In the genomic region with DNA sequence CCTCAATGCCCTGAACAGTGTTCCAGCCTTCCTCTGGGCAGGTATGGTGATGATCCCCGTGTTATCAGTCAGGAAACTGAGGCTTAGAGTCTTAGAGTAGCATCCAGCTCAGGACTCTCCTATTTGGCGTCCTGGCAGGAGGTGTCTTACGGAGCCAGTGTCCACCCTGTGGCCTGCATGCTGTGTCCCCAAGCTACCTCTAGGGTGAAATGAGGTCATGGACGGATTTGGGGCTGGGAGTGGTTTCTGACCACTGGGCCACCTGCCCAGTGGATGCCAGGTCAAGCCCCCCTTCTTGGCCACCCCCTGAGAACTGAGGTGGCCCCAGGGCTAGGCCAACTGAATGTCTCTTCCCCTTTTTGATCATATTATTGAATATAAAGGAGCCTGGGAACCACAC, we compare ENCODE assay signal across 1 cellular context.
TF ChIP-seq lines count a peak whose summit lies in the region.

No MANE protein-coding gene starts in this region.

TF ChIP-seq in GM23338, 12 proteins besides CTCF, POLR2A, EP300 and RAD21:
- no peak for TF ChIP-seq EZH2 (IDR thresholded peaks at IDR 0.05; ENCODE audit: low read depth, unreplicated experiment)
- TF ChIP-seq CREB1 (CRISPR knock-in tag; IDR thresholded peaks at IDR 0.05; ENCODE audit: low read depth), result no peak
- no peak for TF ChIP-seq EZH2phosphoT487 (IDR thresholded peaks at IDR 0.05; ENCODE audit: unreplicated experiment)
- TF ChIP-seq POLR2AphosphoS5 (IDR thresholded peaks at IDR 0.05; ENCODE audit: low read depth), result no peak
- TF ChIP-seq, protein P1, sequence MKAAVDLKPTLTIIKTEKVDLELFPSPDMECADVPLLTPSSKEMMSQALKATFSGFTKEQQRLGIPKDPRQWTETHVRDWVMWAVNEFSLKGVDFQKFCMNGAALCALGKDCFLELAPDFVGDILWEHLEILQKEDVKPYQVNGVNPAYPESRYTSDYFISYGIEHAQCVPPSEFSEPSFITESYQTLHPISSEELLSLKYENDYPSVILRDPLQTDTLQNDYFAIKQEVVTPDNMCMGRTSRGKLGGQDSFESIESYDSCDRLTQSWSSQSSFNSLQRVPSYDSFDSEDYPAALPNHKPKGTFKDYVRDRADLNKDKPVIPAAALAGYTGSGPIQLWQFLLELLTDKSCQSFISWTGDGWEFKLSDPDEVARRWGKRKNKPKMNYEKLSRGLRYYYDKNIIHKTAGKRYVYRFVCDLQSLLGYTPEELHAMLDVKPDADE (IDR thresholded peaks at IDR 0.05), result no peak
- no peak for TF ChIP-seq NANOG (IDR thresholded peaks at IDR 0.05; ENCODE audit: borderline replicate concordance)
- no peak for TF ChIP-seq JUNB (IDR thresholded peaks at IDR 0.05; ENCODE audit: unreplicated experiment)
- TF ChIP-seq, protein P2, sequence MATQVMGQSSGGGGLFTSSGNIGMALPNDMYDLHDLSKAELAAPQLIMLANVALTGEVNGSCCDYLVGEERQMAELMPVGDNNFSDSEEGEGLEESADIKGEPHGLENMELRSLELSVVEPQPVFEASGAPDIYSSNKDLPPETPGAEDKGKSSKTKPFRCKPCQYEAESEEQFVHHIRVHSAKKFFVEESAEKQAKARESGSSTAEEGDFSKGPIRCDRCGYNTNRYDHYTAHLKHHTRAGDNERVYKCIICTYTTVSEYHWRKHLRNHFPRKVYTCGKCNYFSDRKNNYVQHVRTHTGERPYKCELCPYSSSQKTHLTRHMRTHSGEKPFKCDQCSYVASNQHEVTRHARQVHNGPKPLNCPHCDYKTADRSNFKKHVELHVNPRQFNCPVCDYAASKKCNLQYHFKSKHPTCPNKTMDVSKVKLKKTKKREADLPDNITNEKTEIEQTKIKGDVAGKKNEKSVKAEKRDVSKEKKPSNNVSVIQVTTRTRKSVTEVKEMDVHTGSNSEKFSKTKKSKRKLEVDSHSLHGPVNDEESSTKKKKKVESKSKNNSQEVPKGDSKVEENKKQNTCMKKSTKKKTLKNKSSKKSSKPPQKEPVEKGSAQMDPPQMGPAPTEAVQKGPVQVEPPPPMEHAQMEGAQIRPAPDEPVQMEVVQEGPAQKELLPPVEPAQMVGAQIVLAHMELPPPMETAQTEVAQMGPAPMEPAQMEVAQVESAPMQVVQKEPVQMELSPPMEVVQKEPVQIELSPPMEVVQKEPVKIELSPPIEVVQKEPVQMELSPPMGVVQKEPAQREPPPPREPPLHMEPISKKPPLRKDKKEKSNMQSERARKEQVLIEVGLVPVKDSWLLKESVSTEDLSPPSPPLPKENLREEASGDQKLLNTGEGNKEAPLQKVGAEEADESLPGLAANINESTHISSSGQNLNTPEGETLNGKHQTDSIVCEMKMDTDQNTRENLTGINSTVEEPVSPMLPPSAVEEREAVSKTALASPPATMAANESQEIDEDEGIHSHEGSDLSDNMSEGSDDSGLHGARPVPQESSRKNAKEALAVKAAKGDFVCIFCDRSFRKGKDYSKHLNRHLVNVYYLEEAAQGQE (IDR thresholded peaks at IDR 0.05; ENCODE audit: unreplicated experiment), result no peak
- TF ChIP-seq STAT1 (IDR thresholded peaks at IDR 0.05; ENCODE audit: unreplicated experiment), result no peak
- no peak for TF ChIP-seq ZNF114 (CRISPR knock-in tag; IDR thresholded peaks at IDR 0.05)
- TF ChIP-seq, protein P3, sequence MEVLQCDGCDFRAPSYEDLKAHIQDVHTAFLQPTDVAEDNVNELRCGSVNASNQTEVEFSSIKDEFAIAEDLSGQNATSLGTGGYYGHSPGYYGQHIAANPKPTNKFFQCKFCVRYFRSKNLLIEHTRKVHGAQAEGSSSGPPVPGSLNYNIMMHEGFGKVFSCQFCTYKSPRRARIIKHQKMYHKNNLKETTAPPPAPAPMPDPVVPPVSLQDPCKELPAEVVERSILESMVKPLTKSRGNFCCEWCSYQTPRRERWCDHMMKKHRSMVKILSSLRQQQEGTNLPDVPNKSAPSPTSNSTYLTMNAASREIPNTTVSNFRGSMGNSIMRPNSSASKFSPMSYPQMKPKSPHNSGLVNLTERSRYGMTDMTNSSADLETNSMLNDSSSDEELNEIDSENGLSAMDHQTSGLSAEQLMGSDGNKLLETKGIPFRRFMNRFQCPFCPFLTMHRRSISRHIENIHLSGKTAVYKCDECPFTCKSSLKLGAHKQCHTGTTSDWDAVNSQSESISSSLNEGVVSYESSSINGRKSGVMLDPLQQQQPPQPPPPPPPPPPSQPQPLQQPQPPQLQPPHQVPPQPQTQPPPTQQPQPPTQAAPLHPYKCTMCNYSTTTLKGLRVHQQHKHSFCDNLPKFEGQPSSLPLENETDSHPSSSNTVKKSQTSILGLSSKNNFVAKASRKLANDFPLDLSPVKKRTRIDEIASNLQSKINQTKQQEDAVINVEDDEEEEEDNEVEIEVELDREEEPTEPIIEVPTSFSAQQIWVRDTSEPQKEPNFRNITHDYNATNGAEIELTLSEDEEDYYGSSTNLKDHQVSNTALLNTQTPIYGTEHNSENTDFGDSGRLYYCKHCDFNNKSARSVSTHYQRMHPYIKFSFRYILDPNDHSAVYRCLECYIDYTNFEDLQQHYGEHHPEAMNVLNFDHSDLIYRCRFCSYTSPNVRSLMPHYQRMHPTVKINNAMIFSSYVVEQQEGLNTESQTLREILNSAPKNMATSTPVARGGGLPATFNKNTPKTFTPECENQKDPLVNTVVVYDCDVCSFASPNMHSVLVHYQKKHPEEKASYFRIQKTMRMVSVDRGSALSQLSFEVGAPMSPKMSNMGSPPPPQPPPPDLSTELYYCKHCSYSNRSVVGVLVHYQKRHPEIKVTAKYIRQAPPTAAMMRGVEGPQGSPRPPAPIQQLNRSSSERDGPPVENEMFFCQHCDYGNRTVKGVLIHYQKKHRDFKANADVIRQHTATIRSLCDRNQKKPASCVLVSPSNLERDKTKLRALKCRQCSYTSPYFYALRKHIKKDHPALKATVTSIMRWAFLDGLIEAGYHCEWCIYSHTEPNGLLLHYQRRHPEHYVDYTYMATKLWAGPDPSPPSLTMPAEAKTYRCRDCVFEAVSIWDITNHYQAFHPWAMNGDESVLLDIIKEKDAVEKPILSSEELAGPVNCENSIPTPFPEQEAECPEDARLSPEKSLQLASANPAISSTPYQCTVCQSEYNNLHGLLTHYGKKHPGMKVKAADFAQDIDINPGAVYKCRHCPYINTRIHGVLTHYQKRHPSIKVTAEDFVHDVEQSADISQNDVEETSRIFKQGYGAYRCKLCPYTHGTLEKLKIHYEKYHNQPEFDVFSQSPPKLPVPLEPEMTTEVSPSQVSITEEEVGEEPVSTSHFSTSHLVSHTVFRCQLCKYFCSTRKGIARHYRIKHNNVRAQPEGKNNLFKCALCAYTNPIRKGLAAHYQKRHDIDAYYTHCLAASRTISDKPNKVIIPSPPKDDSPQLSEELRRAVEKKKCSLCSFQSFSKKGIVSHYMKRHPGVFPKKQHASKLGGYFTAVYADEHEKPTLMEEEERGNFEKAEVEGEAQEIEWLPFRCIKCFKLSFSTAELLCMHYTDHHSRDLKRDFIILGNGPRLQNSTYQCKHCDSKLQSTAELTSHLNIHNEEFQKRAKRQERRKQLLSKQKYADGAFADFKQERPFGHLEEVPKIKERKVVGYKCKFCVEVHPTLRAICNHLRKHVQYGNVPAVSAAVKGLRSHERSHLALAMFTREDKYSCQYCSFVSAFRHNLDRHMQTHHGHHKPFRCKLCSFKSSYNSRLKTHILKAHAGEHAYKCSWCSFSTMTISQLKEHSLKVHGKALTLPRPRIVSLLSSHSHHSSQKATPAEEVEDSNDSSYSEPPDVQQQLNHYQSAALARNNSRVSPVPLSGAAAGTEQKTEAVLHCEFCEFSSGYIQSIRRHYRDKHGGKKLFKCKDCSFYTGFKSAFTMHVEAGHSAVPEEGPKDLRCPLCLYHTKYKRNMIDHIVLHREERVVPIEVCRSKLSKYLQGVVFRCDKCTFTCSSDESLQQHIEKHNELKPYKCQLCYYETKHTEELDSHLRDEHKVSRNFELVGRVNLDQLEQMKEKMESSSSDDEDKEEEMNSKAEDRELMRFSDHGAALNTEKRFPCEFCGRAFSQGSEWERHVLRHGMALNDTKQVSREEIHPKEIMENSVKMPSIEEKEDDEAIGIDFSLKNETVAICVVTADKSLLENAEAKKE (CRISPR knock-in tag; IDR thresholded peaks at IDR 0.05), result no peak
- TF ChIP-seq ZNF331 (CRISPR knock-in tag; IDR thresholded peaks at IDR 0.05; ENCODE audit: low read depth), result no peak
